In genomic region chr1:39816431-39817090, GRCh38 we compare ENCODE assay signal across 1 cellular context.
TF ChIP-seq lines count a peak whose summit lies in the region.

No MANE protein-coding gene starts in this region.

TF ChIP-seq in K562, 482 proteins besides CTCF, POLR2A, EP300 and RAD21 (continued from another document):
- TF ChIP-seq SP1 (CRISPR knock-in tag; IDR thresholded peaks at IDR 0.05) (0 out of 2 replicates have a peak, but pooled peaks have one; percentile 19), IRF2 (CRISPR knock-in tag; IDR thresholded peaks at IDR 0.05) (0 out of 2 replicates have a peak, but pooled peaks have one; percentile 10), POLR2G (IDR thresholded peaks at IDR 0.05; ENCODE audit: low read depth, low read length) (no peak), ATF7 (IDR thresholded peaks at IDR 0.05) (peak; percentile 67), CHD2 (IDR thresholded peaks at IDR 0.05; ENCODE audit: low read depth, low read length) (no peak), CBX3 (IDR thresholded peaks at IDR 0.05; ENCODE audit: borderline replicate concordance in 1 of 2, low read length in 2 of 2) (0 out of 3 replicates have a peak, but pooled peaks of 1 of the 2 experiments have one; percentile 7), NR2C2 (CRISPR knock-in tag; IDR thresholded peaks at IDR 0.05) (0 out of 2 replicates have a peak, but pooled peaks have one; percentile 45), NR2C2 (tag; IDR thresholded peaks at IDR 0.05) (peak; percentile 20; the same call in 1 of the 2 replicates), L3MBTL2 (IDR thresholded peaks at IDR 0.05) (no peak), MYC (IDR thresholded peaks at IDR 0.05; ENCODE audit: low read depth, low read length) (peak; percentile 60; the same call in 1 of the 2 replicates), MYC (CRISPR knock-in tag; IDR thresholded peaks at IDR 0.05; ENCODE audit: borderline replicate concordance, low read depth) (no peak), NBN (IDR thresholded peaks at IDR 0.05; ENCODE audit: low read depth) (0 out of 2 replicates have a peak, but pooled peaks have one; percentile 48), JUND (IDR thresholded peaks at IDR 0.05; ENCODE audit: borderline replicate concordance, low read depth, low read length) (peak; percentile 60; the same call in 1 of the 2 replicates), JUND (tag; IDR thresholded peaks at IDR 0.05; ENCODE audit: borderline replicate concordance, low read depth, low read length) (peak; percentile 56), CREB1 (IDR thresholded peaks at IDR 0.05) (no peak), CREB1 (CRISPR knock-in tag; IDR thresholded peaks at IDR 0.05) (peak; percentile 60; the same call in 1 of the 2 replicates), XRCC5 (IDR thresholded peaks at IDR 0.05; ENCODE audit: low read depth, low read length) (peak; percentile 68; the same call in 1 of the 2 replicates), ZBTB33 (CRISPR knock-in tag; IDR thresholded peaks at IDR 0.05) (0 out of 2 replicates have a peak, but pooled peaks have one; percentile 21), NFE2 (IDR thresholded peaks at IDR 0.05; ENCODE audit: low read depth) (peak; percentile 67), TEAD1 (CRISPR knock-in tag; IDR thresholded peaks at IDR 0.05) (peak in 1 of 2 experiments; percentile 84; a peak in 1 of 4 replicates), ARID2 (IDR thresholded peaks at IDR 0.05) (peak; percentile 79), ZNF764 (CRISPR knock-in tag; IDR thresholded peaks at IDR 0.05; ENCODE audit: low read depth) (no peak), KDM2B (CRISPR knock-in tag; IDR thresholded peaks at IDR 0.05) (0 out of 2 replicates have a peak, but pooled peaks have one; percentile 8), MAFG (tag; conservative IDR thresholded peaks at IDR 0.05) (peak; percentile 51), CBFA2T3 (IDR thresholded peaks at IDR 0.05) (peak; percentile 37), ESRRA (IDR thresholded peaks at IDR 0.05; ENCODE audit: borderline replicate concordance, low read depth) (peak; percentile 89), C11orf30 (IDR thresholded peaks at IDR 0.05; ENCODE audit: low read depth) (peak; percentile 47), ZNF740 (CRISPR knock-in tag; IDR thresholded peaks at IDR 0.05) (0 out of 2 replicates have a peak, but pooled peaks have one; percentile 25), ZNF740 (tag; IDR thresholded peaks at IDR 0.05) (no peak), ZNF146 (CRISPR knock-in tag; IDR thresholded peaks at IDR 0.05; ENCODE audit: unreplicated experiment) (no peak), HDGF (IDR thresholded peaks at IDR 0.05) (0 out of 2 replicates have a peak, but pooled peaks have one; percentile 59), NFATC3 (IDR thresholded peaks at IDR 0.05) (no peak), RBBP5 (IDR thresholded peaks at IDR 0.05; ENCODE audit: borderline replicate concordance, insufficient read depth, low read length, poor library complexity, severe bottlenecking) (peak; percentile 14)
